Comparison of ENCODE assay signal across 10 cellular contexts in genomic region chr6:127939442-127940066, GRCh38. TPM values are rescaled to one million over a fixed set of nuclear protein-coding genes. Genes with fewer than 3 reads are reported as not detected.
DNase-seq lines count a peak whose midpoint lies in the region; ATAC-seq and TF ChIP-seq lines count a peak whose summit lies in the region.
"Had no signal": no experiment of that assay in that cellular context is flagged by ENCODE, and none has a peak within 500 bp of the region (broad histone marks: within the 10 kb centered on the region; RNA-seq: fewer than 3 reads in every experiment).

No MANE protein-coding gene starts in this region.

- H3K27me3 Mint-ChIP-seq in activated CD8-positive, alpha-beta T cell treated with anti-CD3 and anti-CD28 coated beads for 36 hours: no peaks in the 10 kb centered on the region
- no peaks in the 10 kb centered on the region for H3K27me3 Mint-ChIP-seq in activated CD8-positive, alpha-beta T cell treated with anti-CD3 and anti-CD28 coated beads, Interleukin-2, amount 10 ng/mL, durations not matched to agents 7 days and 5 days (ENCODE audit: low read depth)
- no peaks in the 10 kb centered on the region for H3K27me3 Mint-ChIP-seq in activated CD4-positive, alpha-beta memory T cell treated with anti-CD3 and anti-CD28 coated beads, Interleukin-2, amount 10 ng/mL, durations not matched to agents 7 days and 5 days

- CTCF ChIA-PET in activated CD8-positive, alpha-beta T cell treated with anti-CD3 and anti-CD28 coated beads for 36 hours (lab: Charles Lee): interaction anchor here (0.8 to 1.2 kb wide), 2 partner anchors 15 to 21 kb away, joined by 3 to 4 read pairs; no protein-coding TSS in a partner anchor
- CTCF ChIA-PET in activated CD8-positive, alpha-beta T cell treated with anti-CD3 and anti-CD28 coated beads, Interleukin-2, amount 10 ng/mL, durations not matched to agents 7 days and 5 days (lab: Charles Lee): interaction anchor here (1.3 kb wide), 1 partner anchor 39 kb away, joined by 4 read pairs; no protein-coding TSS in a partner anchor
- CTCF ChIA-PET in activated CD4-positive, alpha-beta memory T cell treated with anti-CD3 and anti-CD28 coated beads, Interleukin-2, amount 10 ng/mL, durations not matched to agents 7 days and 5 days (lab: Charles Lee): interaction anchor here (0.7 to 2.6 kb wide), 4 partner anchors 12 to 218 kb away, joined by 3 to 8 read pairs (median 4); no protein-coding TSS in a partner anchor

- H3K9me3 ChIP-seq in testis: no peaks in the 10 kb centered on the region

- TF ChIP-seq CTCF in activated CD8-positive, alpha-beta T cell treated with anti-CD3 and anti-CD28 coated beads for 36 hours (IDR thresholded peaks at IDR 0.05): no peak
- no peak for TF ChIP-seq CTCF in testis (IDR thresholded peaks at IDR 0.05)

- no peaks in the 10 kb centered on the region for H3K27me3 ChIP-seq in testis

- peaks cover 9% of the 10 kb centered on the region for H3K9me3 Mint-ChIP-seq in activated CD8-positive, alpha-beta T cell treated with anti-CD3 and anti-CD28 coated beads for 36 hours
- H3K9me3 Mint-ChIP-seq in activated CD8-positive, alpha-beta T cell treated with anti-CD3 and anti-CD28 coated beads, Interleukin-2, amount 10 ng/mL, durations not matched to agents 7 days and 5 days (ENCODE audit: insufficient read depth): peaks cover 5% of the 10 kb centered on the region
- peaks cover 9% of the 10 kb centered on the region for H3K9me3 Mint-ChIP-seq in activated CD4-positive, alpha-beta memory T cell treated with anti-CD3 and anti-CD28 coated beads, Interleukin-2, amount 10 ng/mL, durations not matched to agents 7 days and 5 days

- DNase-seq in activated CD8-positive, alpha-beta T cell treated with anti-CD3 and anti-CD28 coated beads for 36 hours: no peak
- DNase-seq in activated CD8-positive, alpha-beta T cell treated with anti-CD3 and anti-CD28 coated beads, Interleukin-2, amount 10 ng/mL, durations not matched to agents 7 days and 5 days: no peak
- no peak for DNase-seq in activated CD4-positive, alpha-beta memory T cell treated with anti-CD3 and anti-CD28 coated beads, Interleukin-2, amount 10 ng/mL, durations not matched to agents 7 days and 5 days
- peak; percentile 18 for DNase-seq in fibroblast of the conjunctiva (ENCODE audit: low read depth)
- DNase-seq in smooth muscle cell of the brain vasculature (ENCODE audit: low read depth, low spot score): peak; percentile 12
- no peak for DNase-seq in testis
- no peak for DNase-seq in HCEC 1CT

- POLR2A ChIA-PET in activated CD8-positive, alpha-beta T cell treated with anti-CD3 and anti-CD28 coated beads for 36 hours (lab: Charles Lee): interaction anchor here (1.5 kb wide), 1 partner anchor 10 kb away, joined by 4 read pairs; no protein-coding TSS in a partner anchor
- POLR2A ChIA-PET in activated CD8-positive, alpha-beta T cell treated with anti-CD3 and anti-CD28 coated beads, Interleukin-2, amount 10 ng/mL, durations not matched to agents 7 days and 5 days (lab: Charles Lee): interaction anchor here (1.2 to 1.4 kb wide), 3 partner anchors 11 to 39 kb away, joined by 4 to 6 read pairs (median 4); partner anchors contain the start of gene THEMIS
- POLR2A ChIA-PET in activated CD4-positive, alpha-beta memory T cell treated with anti-CD3 and anti-CD28 coated beads, Interleukin-2, amount 10 ng/mL, durations not matched to agents 7 days and 5 days (lab: Charles Lee): interaction anchor here (1.0 to 3.5 kb wide), 6 partner anchors 10 to 39 kb away, joined by 3 to 12 read pairs (median 5); partner anchors contain the start of gene THEMIS

- H3K27ac ChIP-seq in testis: no peak overlapping the region

- no peak overlapping the region for H3K4me3 Mint-ChIP-seq in activated CD8-positive, alpha-beta T cell treated with anti-CD3 and anti-CD28 coated beads for 36 hours
- no peak overlapping the region for H3K4me3 Mint-ChIP-seq in activated CD8-positive, alpha-beta T cell treated with anti-CD3 and anti-CD28 coated beads, Interleukin-2, amount 10 ng/mL, durations not matched to agents 7 days and 5 days
- no peak overlapping the region for H3K4me3 Mint-ChIP-seq in activated CD4-positive, alpha-beta memory T cell treated with anti-CD3 and anti-CD28 coated beads, Interleukin-2, amount 10 ng/mL, durations not matched to agents 7 days and 5 days

- no peaks in the 10 kb centered on the region for H3K36me3 ChIP-seq in testis (ENCODE audit: low read depth, missing control alignments)

- H3K4me3 ChIP-seq in testis: no peak overlapping the region

- intact Hi-C loops in activated CD8-positive, alpha-beta T cell treated with anti-CD3 and anti-CD28 coated beads for 36 hours (cut with micrococcal nuclease): no loop called here
- intact Hi-C loops in testis (cut with DNase I; ENCODE audit: low total_unique reads): no loop called here

- WGBS in testis, 2 donors: 46 to 53% methylated on average over 3 of the region's 3 CpGs

- no peaks in the 10 kb centered on the region for H3K4me1 ChIP-seq in testis

- no peak for TF ChIP-seq POLR2A in testis (IDR thresholded peaks at IDR 0.05)

- ATAC-seq in activated CD8-positive, alpha-beta T cell treated with anti-CD3 and anti-CD28 coated beads for 36 hours: no peak
- no peak for ATAC-seq in activated CD8-positive, alpha-beta T cell treated with anti-CD3 and anti-CD28 coated beads, Interleukin-2, amount 10 ng/mL, durations not matched to agents 7 days and 5 days
- ATAC-seq in HG03097 (IDR thresholded peaks at IDR 0.05; ENCODE audit: low FRiP score, unreplicated experiment): no peak

- peak overlapping the region; percentile 82 for H3K27ac Mint-ChIP-seq in activated CD8-positive, alpha-beta T cell treated with anti-CD3 and anti-CD28 coated beads for 36 hours
- no peak overlapping the region for H3K27ac Mint-ChIP-seq in activated CD8-positive, alpha-beta T cell treated with anti-CD3 and anti-CD28 coated beads, Interleukin-2, amount 10 ng/mL, durations not matched to agents 7 days and 5 days
- peak overlapping the region; percentile 21 for H3K27ac Mint-ChIP-seq in activated CD4-positive, alpha-beta memory T cell treated with anti-CD3 and anti-CD28 coated beads, Interleukin-2, amount 10 ng/mL, durations not matched to agents 7 days and 5 days

- peaks cover 58% of the 10 kb centered on the region for H3K4me1 Mint-ChIP-seq in activated CD8-positive, alpha-beta T cell treated with anti-CD3 and anti-CD28 coated beads for 36 hours (ENCODE audit: low read depth)
- H3K4me1 Mint-ChIP-seq in activated CD8-positive, alpha-beta T cell treated with anti-CD3 and anti-CD28 coated beads, Interleukin-2, amount 10 ng/mL, durations not matched to agents 7 days and 5 days (ENCODE audit: low read depth): peaks cover 46% of the 10 kb centered on the region
- peaks cover 42% of the 10 kb centered on the region for H3K4me1 Mint-ChIP-seq in activated CD4-positive, alpha-beta memory T cell treated with anti-CD3 and anti-CD28 coated beads, Interleukin-2, amount 10 ng/mL, durations not matched to agents 7 days and 5 days

- H3K36me3 Mint-ChIP-seq in activated CD8-positive, alpha-beta T cell treated with anti-CD3 and anti-CD28 coated beads for 36 hours (ENCODE audit: low read depth): peaks cover 17% of the 10 kb centered on the region
- peaks cover 32% of the 10 kb centered on the region for H3K36me3 Mint-ChIP-seq in activated CD8-positive, alpha-beta T cell treated with anti-CD3 and anti-CD28 coated beads, Interleukin-2, amount 10 ng/mL, durations not matched to agents 7 days and 5 days (ENCODE audit: low read depth)
- H3K36me3 Mint-ChIP-seq in activated CD4-positive, alpha-beta memory T cell treated with anti-CD3 and anti-CD28 coated beads, Interleukin-2, amount 10 ng/mL, durations not matched to agents 7 days and 5 days (ENCODE audit: low read depth): peaks cover 18% of the 10 kb centered on the region

RNA-seq across cellular contexts. Expression of gene THEMIS, which starts 38.7 kb away (rescaled TPM):
- total RNA-seq in activated CD8-positive, alpha-beta T cell treated with anti-CD3 and anti-CD28 coated beads for 36 hours: 10 to 100 TPM; 79.5 to 80.1 TPM
- total RNA-seq in activated CD8-positive, alpha-beta T cell treated with anti-CD3 and anti-CD28 coated beads, Interleukin-2, amount 10 ng/mL, durations not matched to agents 7 days and 5 days: 100 to 1,000 TPM; 142 to 144 TPM
- total RNA-seq in activated CD4-positive, alpha-beta memory T cell treated with anti-CD3 and anti-CD28 coated beads, Interleukin-2, amount 10 ng/mL, durations not matched to agents 7 days and 5 days: 10 to 100 TPM; 65.6 to 68.2 TPM
- 1 to 10 TPM in 1 of 2 donors, under 1 TPM in 1; 0.62 to 2.1 TPM for total RNA-seq in testis
- polyA plus RNA-seq in testis (ENCODE audit: insufficient read depth, low read depth, low replicate concordance): 0.36 TPM
- total RNA-seq: HT1080 had no signal
- polyA plus RNA-seq: AG04450 had no signal

Comparison
In these comparisons a context has a peak if more than half of its experiments do, and no peak if none do; other contexts are left out.
1. DNase-seq: peak in fibroblast of the conjunctiva (single experiment) and smooth muscle cell of the brain vasculature (single experiment); none in activated CD8-positive, alpha-beta T cell treated with anti-CD3 and anti-CD28 coated beads for 36 hours (single experiment), activated CD8-positive, alpha-beta T cell treated with anti-CD3 and anti-CD28 coated beads, Interleukin-2, amount 10 ng/mL, durations not matched to agents 7 days and 5 days (single experiment), activated CD4-positive, alpha-beta memory T cell treated with anti-CD3 and anti-CD28 coated beads, Interleukin-2, amount 10 ng/mL, durations not matched to agents 7 days and 5 days (single experiment), testis (single experiment) and HCEC 1CT (single experiment).
2. RNA of gene THEMIS, which starts 38.7 kb away (total RNA-seq): 142 to 144 TPM in activated CD8-positive, alpha-beta T cell treated with anti-CD3 and anti-CD28 coated beads, Interleukin-2, amount 10 ng/mL, durations not matched to agents 7 days and 5 days, 79.5 to 80.1 TPM in activated CD8-positive, alpha-beta T cell treated with anti-CD3 and anti-CD28 coated beads for 36 hours and 65.6 to 68.2 TPM in activated CD4-positive, alpha-beta memory T cell treated with anti-CD3 and anti-CD28 coated beads, Interleukin-2, amount 10 ng/mL, durations not matched to agents 7 days and 5 days; 0.62 to 2.1 TPM in testis; every median in the first group is over 10 times any median in the second.